In genomic region chr17:44304651-44305050, GRCh38 we compare ENCODE assay signal across 19 cellular contexts. TPM values are rescaled to one million over a fixed set of nuclear protein-coding genes. Genes with fewer than 3 reads are reported as not detected.
DNase-seq lines count a peak whose midpoint lies in the region; ATAC-seq and TF ChIP-seq lines count a peak whose summit lies in the region.
"Had no signal": no experiment of that assay in that cellular context is flagged by ENCODE, and none has a peak within 500 bp of the region (broad histone marks: within the 10 kb centered on the region; RNA-seq: fewer than 3 reads in every experiment).

No MANE protein-coding gene starts in this region.

- DNase-seq in NCI-H510A treated with DMSO at 0.1 percent for 48 hours (lab: John Stamatoyannopoulos, UW) (peak; percentile 43), NCI-H510A (lab: John Stamatoyannopoulos, UW) (no peak), NCI-H1694 treated with DMSO at 0.1 percent for 48 hours (lab: John Stamatoyannopoulos, UW) (peak; percentile 32), NCI-H446 treated with DMSO at 0.1 percent for 48 hours (lab: John Stamatoyannopoulos, UW) (peak; percentile 55), foreskin fibroblast (peak; percentile 28 to 53), upper lobe of right lung (no peak)
- DNase-seq: H7, HFFc6, KG1, NCI-H1092, NCI-H146, NCI-H748 treated with DMSO at 0.1 percent for 48 hours, Peyer's patch, SJCRH30, T-helper 1 cell had no signal

- H3K36me3 ChIP-seq in upper lobe of right lung, result no peaks in the 10 kb centered on the region
- H3K36me3 ChIP-seq: Peyer's patch, SJCRH30 had no signal

- peaks cover 15% of the 10 kb centered on the region for H3K27me3 ChIP-seq in upper lobe of right lung
- H3K27me3 ChIP-seq: Peyer's patch had no signal

- H3K4me3 ChIP-seq in foreskin fibroblast (ENCODE audit: low read depth in 1 of 2, low read length in 2 of 2) (no peak overlapping the region), upper lobe of right lung (no peak overlapping the region)
- H3K4me3 ChIP-seq: Peyer's patch, SJCRH30 had no signal

- H3K27ac ChIP-seq in upper lobe of right lung, result no peak overlapping the region
- H3K27ac ChIP-seq: Peyer's patch, SJCRH30 had no signal

- H3K4me1 ChIP-seq in upper lobe of right lung, result peaks cover 19% of the 10 kb centered on the region

- ATAC-seq in HG03025 (IDR thresholded peaks at IDR 0.05; ENCODE audit: low FRiP score, unreplicated experiment) (no peak), upper lobe of right lung (no peak), GM21367 (IDR thresholded peaks at IDR 0.05; ENCODE audit: unreplicated experiment) (no peak)

- intact Hi-C loops in upper lobe of right lung (cut with DNase I), result no loop called here

- H3K9me3 ChIP-seq in upper lobe of right lung, result no peaks in the 10 kb centered on the region
- H3K9me3 ChIP-seq: Peyer's patch, SJCRH30 had no signal

- TF ChIP-seq CTCF in foreskin fibroblast (IDR thresholded peaks at IDR 0.05; ENCODE audit: low read depth, low read length), result no peak
- no peak for TF ChIP-seq CTCF in upper lobe of right lung (IDR thresholded peaks at IDR 0.05)

RNA-seq across cellular contexts. Expression of gene RUNDC3A, which starts 3.8 kb away (rescaled TPM):
- total RNA-seq in upper lobe of right lung, result 0.32 TPM
- total RNA-seq: B cell, NCI-H460 had no signal

RNA-seq across cellular contexts. Expression of gene SLC25A39, which starts 20.0 kb away (rescaled TPM):
- 76.8 TPM for total RNA-seq in upper lobe of right lung

RNA-seq across cellular contexts. Expression of gene SLC4A1, which starts 36.7 kb away (rescaled TPM):
- 0.43 TPM for total RNA-seq in upper lobe of right lung
- total RNA-seq: HFFc6, NCI-H460, Peyer's patch had no signal

RNA-seq across cellular contexts. Expression of gene GRN, which starts 40.5 kb away (rescaled TPM):
- 722 TPM for total RNA-seq in upper lobe of right lung

RNA-seq across cellular contexts. Expression of gene FAM171A2, which starts 59.0 kb away (rescaled TPM):
- 1.8 TPM for total RNA-seq in upper lobe of right lung

Comparison
In these comparisons a context has a peak if more than half of its experiments do, and no peak if none do; other contexts are left out.
1. DNase-seq: peak in NCI-H510A treated with DMSO at 0.1 percent for 48 hours (single experiment), NCI-H1694 treated with DMSO at 0.1 percent for 48 hours (single experiment), NCI-H446 treated with DMSO at 0.1 percent for 48 hours (single experiment) and foreskin fibroblast (2 of 2); none in NCI-H510A (single experiment) and upper lobe of right lung (single experiment).